1 cellular context compared by ENCODE assay signal in the genomic region with DNA sequence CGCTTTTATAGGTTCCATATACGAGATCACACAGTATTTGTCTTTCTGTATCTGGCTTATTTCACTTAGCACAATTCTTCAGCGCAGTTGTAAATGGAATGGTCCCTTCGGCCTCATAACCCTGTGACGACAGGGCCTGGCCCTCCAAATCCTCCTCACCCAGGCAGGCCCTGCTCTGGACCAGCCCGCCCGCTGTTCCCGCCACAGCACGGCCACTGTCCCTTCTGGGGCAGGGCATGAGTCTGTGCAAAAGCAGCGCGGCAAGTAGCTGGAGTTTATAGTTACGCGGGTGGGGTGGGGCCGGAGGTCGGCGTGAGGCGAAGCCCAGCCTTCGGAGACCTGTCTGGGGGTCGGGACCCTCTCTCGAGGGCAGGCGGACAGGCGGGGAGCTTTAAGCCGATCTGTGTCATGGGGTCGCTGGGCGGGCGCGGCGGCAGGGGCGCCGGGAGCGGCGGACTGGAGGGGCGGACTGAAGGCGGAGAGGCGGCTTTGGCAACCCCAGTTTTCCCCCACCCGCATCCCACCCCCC.
TF ChIP-seq lines count a peak whose summit lies in the region.

No MANE protein-coding gene starts in this region.

TF ChIP-seq in HepG2, 621 proteins besides CTCF, POLR2A, EP300 and RAD21 (continued from another document and continues in another):
- TF ChIP-seq MTF1 (CRISPR knock-in tag; IDR thresholded peaks at IDR 0.05) (no peak), ZNF501 (CRISPR knock-in tag; IDR thresholded peaks at IDR 0.05) (peak; percentile 59; the same call in 1 of the 2 replicates), ISL2 (CRISPR knock-in tag; IDR thresholded peaks at IDR 0.05) (0 out of 2 replicates have a peak, but pooled peaks have one; percentile 48), AGO1 (IDR thresholded peaks at IDR 0.05; ENCODE audit: low read depth, low read length, poor library complexity, severe bottlenecking) (no peak), ZNF431 (CRISPR knock-in tag; IDR thresholded peaks at IDR 0.05; ENCODE audit: borderline replicate concordance, low read depth) (no peak), ZNF543 (CRISPR knock-in tag; IDR thresholded peaks at IDR 0.05) (0 out of 2 replicates have a peak, but pooled peaks have one; percentile 33), ZNF776 (CRISPR knock-in tag; IDR thresholded peaks at IDR 0.05) (no peak), JUND (CRISPR knock-in tag; IDR thresholded peaks at IDR 0.05) (no peak), MBD4 (IDR thresholded peaks at IDR 0.05; ENCODE audit: borderline replicate concordance, low read length) (no peak), KMT2A (CRISPR knock-in tag; IDR thresholded peaks at IDR 0.05) (peak; percentile 22; the same call in 1 of the 2 replicates), ZNF17 (CRISPR knock-in tag; IDR thresholded peaks at IDR 0.05) (no peak), ZNF850 (CRISPR knock-in tag; conservative IDR thresholded peaks at IDR 0.05) (no peak), ESRRA (CRISPR knock-in tag; IDR thresholded peaks at IDR 0.05; ENCODE audit: low read depth) (no peak), ZNF747 (CRISPR knock-in tag; IDR thresholded peaks at IDR 0.05; ENCODE audit: borderline replicate concordance) (no peak), MAZ (IDR thresholded peaks at IDR 0.05; ENCODE audit: borderline replicate concordance, low read depth, low read length) (no peak), MAZ (CRISPR knock-in tag; IDR thresholded peaks at IDR 0.05; ENCODE audit: low read depth) (no peak), SRSF4 (IDR thresholded peaks at IDR 0.05; ENCODE audit: low read depth, low read length, poor library complexity, severe bottlenecking) (no peak), RELA (CRISPR knock-in tag; IDR thresholded peaks at IDR 0.05) (no peak), LCORL (IDR thresholded peaks at IDR 0.05) (no peak), LCORL (CRISPR knock-in tag; IDR thresholded peaks at IDR 0.05) (no peak), ZNF703 (CRISPR knock-in tag; IDR thresholded peaks at IDR 0.05; ENCODE audit: borderline replicate concordance) (no peak), NFRKB (IDR thresholded peaks at IDR 0.05) (no peak), CREM (IDR thresholded peaks at IDR 0.05) (no peak), CREM (CRISPR knock-in tag; IDR thresholded peaks at IDR 0.05) (no peak), ZNF570 (CRISPR knock-in tag; IDR thresholded peaks at IDR 0.05; ENCODE audit: borderline replicate concordance) (no peak), ZNF343 (CRISPR knock-in tag; IDR thresholded peaks at IDR 0.05) (no peak), ZNF777 (CRISPR knock-in tag; IDR thresholded peaks at IDR 0.05) (0 out of 2 replicates have a peak, but pooled peaks have one; percentile 18), HNRNPH1 (optimal IDR thresholded peaks at IDR 0.05; ENCODE audit: low read depth, low read length) (no peak), KAT8 (CRISPR knock-in tag; IDR thresholded peaks at IDR 0.05) (no peak), HNRNPK (IDR thresholded peaks at IDR 0.05; ENCODE audit: low read depth, low read length, poor library complexity, severe bottlenecking) (peak; percentile 79), ZNF232 (CRISPR knock-in tag; IDR thresholded peaks at IDR 0.05; ENCODE audit: borderline replicate concordance) (no peak), KLF6 (CRISPR knock-in tag; IDR thresholded peaks at IDR 0.05) (no peak), PHF21A (CRISPR knock-in tag; IDR thresholded peaks at IDR 0.05) (peak; percentile 40; the same call in 1 of the 2 replicates)
- TF ChIP-seq, protein P1, sequence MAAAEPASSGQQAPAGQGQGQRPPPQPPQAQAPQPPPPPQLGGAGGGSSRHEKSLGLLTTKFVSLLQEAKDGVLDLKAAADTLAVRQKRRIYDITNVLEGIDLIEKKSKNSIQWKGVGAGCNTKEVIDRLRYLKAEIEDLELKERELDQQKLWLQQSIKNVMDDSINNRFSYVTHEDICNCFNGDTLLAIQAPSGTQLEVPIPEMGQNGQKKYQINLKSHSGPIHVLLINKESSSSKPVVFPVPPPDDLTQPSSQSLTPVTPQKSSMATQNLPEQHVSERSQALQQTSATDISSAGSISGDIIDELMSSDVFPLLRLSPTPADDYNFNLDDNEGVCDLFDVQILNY (CRISPR knock-in tag; conservative IDR thresholded peaks at IDR 0.05) = peak; percentile 66; the same call in 1 of the 2 replicates
- TF ChIP-seq, protein P2, sequence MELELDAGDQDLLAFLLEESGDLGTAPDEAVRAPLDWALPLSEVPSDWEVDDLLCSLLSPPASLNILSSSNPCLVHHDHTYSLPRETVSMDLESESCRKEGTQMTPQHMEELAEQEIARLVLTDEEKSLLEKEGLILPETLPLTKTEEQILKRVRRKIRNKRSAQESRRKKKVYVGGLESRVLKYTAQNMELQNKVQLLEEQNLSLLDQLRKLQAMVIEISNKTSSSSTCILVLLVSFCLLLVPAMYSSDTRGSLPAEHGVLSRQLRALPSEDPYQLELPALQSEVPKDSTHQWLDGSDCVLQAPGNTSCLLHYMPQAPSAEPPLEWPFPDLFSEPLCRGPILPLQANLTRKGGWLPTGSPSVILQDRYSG (CRISPR knock-in tag; IDR thresholded peaks at IDR 0.05) = no peak
- TF ChIP-seq, protein P3, sequence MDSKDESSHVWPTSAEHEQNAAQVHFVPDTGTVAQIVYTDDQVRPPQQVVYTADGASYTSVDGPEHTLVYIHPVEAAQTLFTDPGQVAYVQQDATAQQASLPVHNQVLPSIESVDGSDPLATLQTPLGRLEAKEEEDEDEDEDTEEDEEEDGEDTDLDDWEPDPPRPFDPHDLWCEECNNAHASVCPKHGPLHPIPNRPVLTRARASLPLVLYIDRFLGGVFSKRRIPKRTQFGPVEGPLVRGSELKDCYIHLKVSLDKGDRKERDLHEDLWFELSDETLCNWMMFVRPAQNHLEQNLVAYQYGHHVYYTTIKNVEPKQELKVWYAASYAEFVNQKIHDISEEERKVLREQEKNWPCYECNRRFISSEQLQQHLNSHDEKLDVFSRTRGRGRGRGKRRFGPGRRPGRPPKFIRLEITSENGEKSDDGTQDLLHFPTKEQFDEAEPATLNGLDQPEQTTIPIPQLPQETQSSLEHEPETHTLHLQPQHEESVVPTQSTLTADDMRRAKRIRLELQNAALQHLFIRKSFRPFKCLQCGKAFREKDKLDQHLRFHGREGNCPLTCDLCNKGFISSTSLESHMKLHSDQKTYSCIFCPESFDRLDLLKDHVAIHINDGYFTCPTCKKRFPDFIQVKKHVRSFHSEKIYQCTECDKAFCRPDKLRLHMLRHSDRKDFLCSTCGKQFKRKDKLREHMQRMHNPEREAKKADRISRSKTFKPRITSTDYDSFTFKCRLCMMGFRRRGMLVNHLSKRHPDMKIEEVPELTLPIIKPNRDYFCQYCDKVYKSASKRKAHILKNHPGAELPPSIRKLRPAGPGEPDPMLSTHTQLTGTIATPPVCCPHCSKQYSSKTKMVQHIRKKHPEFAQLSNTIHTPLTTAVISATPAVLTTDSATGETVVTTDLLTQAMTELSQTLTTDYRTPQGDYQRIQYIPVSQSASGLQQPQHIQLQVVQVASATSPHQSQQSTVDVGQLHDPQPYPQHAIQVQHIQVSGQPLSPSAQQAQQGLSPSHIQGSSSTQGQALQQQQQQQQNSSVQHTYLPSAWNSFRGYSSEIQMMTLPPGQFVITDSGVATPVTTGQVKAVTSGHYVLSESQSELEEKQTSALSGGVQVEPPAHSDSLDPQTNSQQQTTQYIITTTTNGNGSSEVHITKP (CRISPR knock-in tag; IDR thresholded peaks at IDR 0.05; ENCODE audit: low read depth) = no peak
- TF ChIP-seq, protein P4, sequence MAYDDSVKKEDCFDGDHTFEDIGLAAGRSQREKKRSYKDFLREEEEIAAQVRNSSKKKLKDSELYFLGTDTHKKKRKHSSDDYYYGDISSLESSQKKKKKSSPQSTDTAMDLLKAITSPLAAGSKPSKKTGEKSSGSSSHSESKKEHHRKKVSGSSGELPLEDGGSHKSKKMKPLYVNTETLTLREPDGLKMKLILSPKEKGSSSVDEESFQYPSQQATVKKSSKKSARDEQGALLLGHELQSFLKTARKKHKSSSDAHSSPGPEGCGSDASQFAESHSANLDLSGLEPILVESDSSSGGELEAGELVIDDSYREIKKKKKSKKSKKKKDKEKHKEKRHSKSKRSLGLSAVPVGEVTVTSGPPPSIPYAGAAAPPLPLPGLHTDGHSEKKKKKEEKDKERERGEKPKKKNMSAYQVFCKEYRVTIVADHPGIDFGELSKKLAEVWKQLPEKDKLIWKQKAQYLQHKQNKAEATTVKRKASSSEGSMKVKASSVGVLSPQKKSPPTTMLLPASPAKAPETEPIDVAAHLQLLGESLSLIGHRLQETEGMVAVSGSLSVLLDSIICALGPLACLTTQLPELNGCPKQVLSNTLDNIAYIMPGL (CRISPR knock-in tag; IDR thresholded peaks at IDR 0.05; ENCODE audit: borderline replicate concordance in 1 of 2, low read depth in 1 of 2) = peak in 1 of 2 experiments; percentile 75; a peak in 2 of 4 replicates
- TF ChIP-seq, protein P5, sequence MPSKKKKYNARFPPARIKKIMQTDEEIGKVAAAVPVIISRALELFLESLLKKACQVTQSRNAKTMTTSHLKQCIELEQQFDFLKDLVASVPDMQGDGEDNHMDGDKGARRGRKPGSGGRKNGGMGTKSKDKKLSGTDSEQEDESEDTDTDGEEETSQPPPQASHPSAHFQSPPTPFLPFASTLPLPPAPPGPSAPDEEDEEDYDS (CRISPR knock-in tag; IDR thresholded peaks at IDR 0.05) = no peak
- TF ChIP-seq, protein P6, sequence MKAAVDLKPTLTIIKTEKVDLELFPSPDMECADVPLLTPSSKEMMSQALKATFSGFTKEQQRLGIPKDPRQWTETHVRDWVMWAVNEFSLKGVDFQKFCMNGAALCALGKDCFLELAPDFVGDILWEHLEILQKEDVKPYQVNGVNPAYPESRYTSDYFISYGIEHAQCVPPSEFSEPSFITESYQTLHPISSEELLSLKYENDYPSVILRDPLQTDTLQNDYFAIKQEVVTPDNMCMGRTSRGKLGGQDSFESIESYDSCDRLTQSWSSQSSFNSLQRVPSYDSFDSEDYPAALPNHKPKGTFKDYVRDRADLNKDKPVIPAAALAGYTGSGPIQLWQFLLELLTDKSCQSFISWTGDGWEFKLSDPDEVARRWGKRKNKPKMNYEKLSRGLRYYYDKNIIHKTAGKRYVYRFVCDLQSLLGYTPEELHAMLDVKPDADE (CRISPR knock-in tag; IDR thresholded peaks at IDR 0.05) = no peak
- TF ChIP-seq, protein P7, sequence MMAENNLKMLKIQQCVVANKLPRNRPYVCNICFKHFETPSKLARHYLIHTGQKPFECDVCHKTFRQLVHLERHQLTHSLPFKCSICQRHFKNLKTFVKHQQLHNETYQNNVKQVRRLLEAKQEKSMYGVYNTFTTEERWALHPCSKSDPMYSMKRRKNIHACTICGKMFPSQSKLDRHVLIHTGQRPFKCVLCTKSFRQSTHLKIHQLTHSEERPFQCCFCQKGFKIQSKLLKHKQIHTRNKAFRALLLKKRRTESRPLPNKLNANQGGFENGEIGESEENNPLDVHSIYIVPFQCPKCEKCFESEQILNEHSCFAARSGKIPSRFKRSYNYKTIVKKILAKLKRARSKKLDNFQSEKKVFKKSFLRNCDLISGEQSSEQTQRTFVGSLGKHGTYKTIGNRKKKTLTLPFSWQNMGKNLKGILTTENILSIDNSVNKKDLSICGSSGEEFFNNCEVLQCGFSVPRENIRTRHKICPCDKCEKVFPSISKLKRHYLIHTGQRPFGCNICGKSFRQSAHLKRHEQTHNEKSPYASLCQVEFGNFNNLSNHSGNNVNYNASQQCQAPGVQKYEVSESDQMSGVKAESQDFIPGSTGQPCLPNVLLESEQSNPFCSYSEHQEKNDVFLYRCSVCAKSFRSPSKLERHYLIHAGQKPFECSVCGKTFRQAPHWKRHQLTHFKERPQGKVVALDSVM (CRISPR knock-in tag; IDR thresholded peaks at IDR 0.05) = no peak
- TF ChIP-seq, protein P8, sequence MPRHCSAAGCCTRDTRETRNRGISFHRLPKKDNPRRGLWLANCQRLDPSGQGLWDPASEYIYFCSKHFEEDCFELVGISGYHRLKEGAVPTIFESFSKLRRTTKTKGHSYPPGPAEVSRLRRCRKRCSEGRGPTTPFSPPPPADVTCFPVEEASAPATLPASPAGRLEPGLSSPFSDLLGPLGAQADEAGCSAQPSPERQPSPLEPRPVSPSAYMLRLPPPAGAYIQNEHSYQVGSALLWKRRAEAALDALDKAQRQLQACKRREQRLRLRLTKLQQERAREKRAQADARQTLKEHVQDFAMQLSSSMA (CRISPR knock-in tag; IDR thresholded peaks at IDR 0.05) = 0 out of 2 replicates have a peak, but pooled peaks have one; percentile 33
- TF ChIP-seq, protein P9, sequence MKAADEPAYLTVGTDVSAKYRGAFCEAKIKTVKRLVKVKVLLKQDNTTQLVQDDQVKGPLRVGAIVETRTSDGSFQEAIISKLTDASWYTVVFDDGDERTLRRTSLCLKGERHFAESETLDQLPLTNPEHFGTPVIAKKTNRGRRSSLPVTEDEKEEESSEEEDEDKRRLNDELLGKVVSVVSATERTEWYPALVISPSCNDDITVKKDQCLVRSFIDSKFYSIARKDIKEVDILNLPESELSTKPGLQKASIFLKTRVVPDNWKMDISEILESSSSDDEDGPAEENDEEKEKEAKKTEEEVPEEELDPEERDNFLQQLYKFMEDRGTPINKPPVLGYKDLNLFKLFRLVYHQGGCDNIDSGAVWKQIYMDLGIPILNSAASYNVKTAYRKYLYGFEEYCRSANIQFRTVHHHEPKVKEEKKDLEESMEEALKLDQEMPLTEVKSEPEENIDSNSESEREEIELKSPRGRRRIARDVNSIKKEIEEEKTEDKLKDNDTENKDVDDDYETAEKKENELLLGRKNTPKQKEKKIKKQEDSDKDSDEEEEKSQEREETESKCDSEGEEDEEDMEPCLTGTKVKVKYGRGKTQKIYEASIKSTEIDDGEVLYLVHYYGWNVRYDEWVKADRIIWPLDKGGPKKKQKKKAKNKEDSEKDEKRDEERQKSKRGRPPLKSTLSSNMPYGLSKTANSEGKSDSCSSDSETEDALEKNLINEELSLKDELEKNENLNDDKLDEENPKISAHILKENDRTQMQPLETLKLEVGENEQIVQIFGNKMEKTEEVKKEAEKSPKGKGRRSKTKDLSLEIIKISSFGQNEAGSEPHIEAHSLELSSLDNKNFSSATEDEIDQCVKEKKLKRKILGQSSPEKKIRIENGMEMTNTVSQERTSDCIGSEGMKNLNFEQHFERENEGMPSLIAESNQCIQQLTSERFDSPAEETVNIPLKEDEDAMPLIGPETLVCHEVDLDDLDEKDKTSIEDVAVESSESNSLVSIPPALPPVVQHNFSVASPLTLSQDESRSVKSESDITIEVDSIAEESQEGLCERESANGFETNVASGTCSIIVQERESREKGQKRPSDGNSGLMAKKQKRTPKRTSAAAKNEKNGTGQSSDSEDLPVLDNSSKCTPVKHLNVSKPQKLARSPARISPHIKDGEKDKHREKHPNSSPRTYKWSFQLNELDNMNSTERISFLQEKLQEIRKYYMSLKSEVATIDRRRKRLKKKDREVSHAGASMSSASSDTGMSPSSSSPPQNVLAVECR (CRISPR knock-in tag; IDR thresholded peaks at IDR 0.05; ENCODE audit: borderline replicate concordance) = no peak
- TF ChIP-seq, protein P10, sequence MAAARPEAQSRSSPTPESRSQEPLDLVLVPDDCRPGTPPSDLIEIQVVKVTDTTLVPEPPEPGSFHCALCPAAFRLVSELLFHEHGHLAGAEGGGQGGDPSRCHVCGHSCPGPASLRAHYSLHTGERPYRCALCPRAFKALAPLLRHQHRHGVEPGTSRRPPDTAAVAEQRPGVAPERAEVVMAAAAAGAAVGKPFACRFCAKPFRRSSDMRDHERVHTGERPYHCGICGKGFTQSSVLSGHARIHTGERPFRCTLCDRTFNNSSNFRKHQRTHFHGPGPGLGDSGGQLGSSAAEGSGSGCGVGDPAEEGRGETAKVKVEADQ (CRISPR knock-in tag; IDR thresholded peaks at IDR 0.05; ENCODE audit: borderline replicate concordance) = peak; percentile 38; the same call in 1 of the 2 replicates
